In genomic region chr14:74417611-74418010, GRCh38 we compare ENCODE assay signal across 26 cellular contexts. TPM values are rescaled to one million over a fixed set of nuclear protein-coding genes. Genes with fewer than 3 reads are reported as not detected.
"Had no signal": no experiment of that assay in that cellular context is flagged by ENCODE, and none has a peak within 500 bp of the region (broad histone marks: within the 10 kb centered on the region; RNA-seq: fewer than 3 reads in every experiment).

No MANE protein-coding gene starts in this region.

- H3K36me3 Mint-ChIP-seq: stimulated activated naive B cell treated with anti-CD40 and anti-IgM and Interleukin-4, amounts not matched to agents 10 μg/mL and 1 μg/mL and 100 μg/mL, for 72 hours had no signal

- H3K4me3 ChIP-seq: hepatocyte, left ventricle myocardium inferior, lung, psoas muscle, right lobe of liver, smooth muscle cell, stomach, suprapubic skin, thoracic aorta, tibial artery, upper lobe of right lung had no signal

- DNase-seq: islet precursor cell; left ventricle myocardium inferior; naive thymus-derived CD8-positive, alpha-beta T cell; occipital lobe; psoas muscle; right lobe of liver; stimulated activated CD4-positive, alpha-beta T cell treated with anti-CD3 and anti-CD28 coated beads, Interleukin-1b, Interleukin-23, amount 100 ng/mL, for 48 hours; stimulated activated CD4-positive, alpha-beta T cell treated with anti-CD3 and anti-CD28 coated beads, Interleukin-2, amount 100 ng/mL, for 48 hours; stimulated activated CD4-positive, alpha-beta T cell treated with anti-CD3 and anti-CD28 coated beads, Interleukin-4, amount 100 ng/mL, for 4 hours; stimulated activated CD8-positive, alpha-beta memory T cell treated with anti-CD3 and anti-CD28 coated beads, Interleukin-4, amount 100 ng/mL, for 48 hours; stimulated activated naive B cell treated with anti-CD40 and anti-IgM and Interleukin-4, amounts not matched to agents 10 μg/mL and 1 μg/mL and 100 μg/mL, for 72 hours; stimulated activated naive CD8-positive, alpha-beta T cell treated with anti-CD3 and anti-CD28 coated beads, Interleukin-15, Interleukin-2, amounts not matched to agents 100 U/mL and 50 U/mL, for 24 hours; stomach; tibial artery; trophoblast cell; upper lobe of right lung had no signal

- H3K27ac Mint-ChIP-seq: naive thymus-derived CD8-positive, alpha-beta T cell; nephron; stimulated activated naive B cell treated with anti-CD40 and anti-IgM and Interleukin-4, amounts not matched to agents 10 μg/mL and 1 μg/mL and 100 μg/mL, for 72 hours had no signal

- H3K9me3 Mint-ChIP-seq: neural crest cell; stimulated activated naive B cell treated with anti-CD40 and anti-IgM and Interleukin-4, amounts not matched to agents 10 μg/mL and 1 μg/mL and 100 μg/mL, for 72 hours had no signal

- H3K4me1 Mint-ChIP-seq: naive thymus-derived CD8-positive, alpha-beta T cell; stimulated activated naive B cell treated with anti-CD40 and anti-IgM and Interleukin-4, amounts not matched to agents 10 μg/mL and 1 μg/mL and 100 μg/mL, for 72 hours had no signal

- ATAC-seq: naive thymus-derived CD8-positive, alpha-beta T cell; psoas muscle; right lobe of liver; stimulated activated naive B cell treated with anti-CD40 and anti-IgM and Interleukin-4, amounts not matched to agents 10 μg/mL and 1 μg/mL and 100 μg/mL, for 72 hours; stimulated activated naive CD8-positive, alpha-beta T cell treated with anti-CD3 and anti-CD28 coated beads, Interleukin-15, Interleukin-2, amounts not matched to agents 100 U/mL and 50 U/mL, for 24 hours had no signal

- H3K4me3 Mint-ChIP-seq: naive thymus-derived CD8-positive, alpha-beta T cell; nephron; neural crest cell; stimulated activated naive B cell treated with anti-CD40 and anti-IgM and Interleukin-4, amounts not matched to agents 10 μg/mL and 1 μg/mL and 100 μg/mL, for 72 hours had no signal

RNA-seq across cellular contexts. Expression of gene SYNDIG1L, which starts 8.4 kb away (rescaled TPM):
- total RNA-seq: hepatocyte, kidney epithelial cell, mesenteric fat pad, neural crest cell, osteocyte, psoas muscle, right lobe of liver, smooth muscle cell, stomach had no signal
